In genomic region chr2:227125506-227125905, GRCh38 we compare ENCODE assay signal across 1 cellular context.
TF ChIP-seq lines count a peak whose summit lies in the region.

No MANE protein-coding gene starts in this region.

TF ChIP-seq in A549, 52 proteins besides CTCF, POLR2A, EP300 and RAD21 (continued from another document):
- TF ChIP-seq HEYL (CRISPR knock-in tag; IDR thresholded peaks at IDR 0.05) (no peak), NR3C1 (IDR thresholded peaks at IDR 0.05) (no peak), SMC3 (IDR thresholded peaks at IDR 0.05) (no peak), EHMT2 (IDR thresholded peaks at IDR 0.05; ENCODE audit: low read depth) (no peak), MAZ (IDR thresholded peaks at IDR 0.05; ENCODE audit: borderline replicate concordance, low read depth, low read length) (no peak), FOXS1 (CRISPR knock-in tag; IDR thresholded peaks at IDR 0.05) (no peak)
TF ChIP-seq in A549: peak in this region for 0.
